In the genomic region with DNA sequence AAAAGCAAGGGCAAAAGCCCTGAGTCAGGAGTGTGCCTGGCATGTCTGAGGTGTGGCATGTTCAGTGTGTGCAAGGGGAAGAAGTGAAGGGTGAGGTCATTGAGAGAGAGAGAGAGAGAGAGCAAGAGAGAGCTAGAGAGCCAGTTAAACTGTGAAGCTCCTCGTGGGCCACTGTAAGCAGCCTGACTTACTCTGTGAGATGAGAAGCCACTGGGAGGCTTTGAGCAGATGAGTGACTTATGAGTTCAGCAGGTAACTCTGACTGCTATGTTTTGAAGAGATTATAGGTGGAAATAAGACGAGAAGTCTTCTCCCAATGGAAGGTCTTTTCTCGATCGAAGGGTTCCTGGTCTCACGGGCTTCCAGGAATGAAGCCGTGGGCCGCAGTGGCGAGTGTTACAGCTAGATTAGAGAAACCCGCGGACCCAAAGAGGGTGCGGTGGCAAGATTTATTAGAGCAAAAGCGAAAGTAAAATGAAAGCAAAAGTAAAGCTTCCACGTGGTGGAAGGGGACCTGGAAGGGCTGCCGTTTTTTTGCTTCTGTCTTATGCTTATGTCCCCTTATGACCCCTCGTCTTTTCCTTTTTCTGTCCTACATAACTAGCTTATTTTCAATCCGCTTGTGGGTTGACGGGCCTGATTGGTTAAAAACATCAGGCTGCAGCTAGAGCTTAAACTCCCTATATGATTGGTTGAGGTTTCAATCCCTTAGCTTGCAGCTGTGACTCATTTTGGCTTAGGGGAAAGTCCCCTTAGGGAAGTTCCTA, we compare ENCODE assay signal across 1 cellular context.
A peak's percentile ranks its signal among the peaks of the same experiment; 100 is the strongest.
TF ChIP-seq lines count a peak whose summit lies in the region.

No MANE protein-coding gene starts in this region.

TF ChIP-seq in K562, 482 proteins besides CTCF, POLR2A, EP300 and RAD21 (continued from another document):
- TF ChIP-seq REST (CRISPR knock-in tag; IDR thresholded peaks at IDR 0.05; ENCODE audit: low read depth), result no peak
- no peak for TF ChIP-seq BHLHE40 (IDR thresholded peaks at IDR 0.05; ENCODE audit: low read length)
- TF ChIP-seq, protein P1, sequence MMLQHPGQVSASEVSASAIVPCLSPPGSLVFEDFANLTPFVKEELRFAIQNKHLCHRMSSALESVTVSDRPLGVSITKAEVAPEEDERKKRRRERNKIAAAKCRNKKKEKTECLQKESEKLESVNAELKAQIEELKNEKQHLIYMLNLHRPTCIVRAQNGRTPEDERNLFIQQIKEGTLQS (IDR thresholded peaks at IDR 0.05), result peak; percentile 93
- TF ChIP-seq, protein P1 (CRISPR knock-in tag; conservative IDR thresholded peaks at IDR 0.05), result peak; percentile 84
- 0 out of 2 replicates have a peak, but pooled peaks have one; percentile 41 for TF ChIP-seq BRD4 (IDR thresholded peaks at IDR 0.05)
- 0 out of 2 replicates have a peak, but pooled peaks have one; percentile 28 for TF ChIP-seq ESRRA (IDR thresholded peaks at IDR 0.05; ENCODE audit: borderline replicate concordance, low read depth)
- TF ChIP-seq ELF2 (CRISPR knock-in tag; IDR thresholded peaks at IDR 0.05), result no peak; the same call in 1 of the 2 replicates
- peak; percentile 78 for TF ChIP-seq C11orf30 (IDR thresholded peaks at IDR 0.05; ENCODE audit: low read depth)
- 0 out of 2 replicates have a peak, but pooled peaks have one; percentile 48 for TF ChIP-seq ZNF41 (CRISPR knock-in tag; conservative IDR thresholded peaks at IDR 0.05)
- peak; percentile 73 for TF ChIP-seq ZFX (CRISPR knock-in tag; IDR thresholded peaks at IDR 0.05)
- TF ChIP-seq RFX5 (IDR thresholded peaks at IDR 0.05; ENCODE audit: low read depth, low read length), result no peak
- no peak for TF ChIP-seq STAT5B (CRISPR knock-in tag; IDR thresholded peaks at IDR 0.05)
- peak; percentile 69 for TF ChIP-seq STAT5A (IDR thresholded peaks at IDR 0.05; ENCODE audit: borderline replicate concordance, low read length)
- TF ChIP-seq TAF7 (tag; IDR thresholded peaks at IDR 0.05), result peak; percentile 34; the same call in 1 of the 2 replicates
- TF ChIP-seq HNRNPH1 (optimal IDR thresholded peaks at IDR 0.05; ENCODE audit: low read depth, low read length), result no peak
- TF ChIP-seq ZNF695 (CRISPR knock-in tag; IDR thresholded peaks at IDR 0.05), result no peak
- TF ChIP-seq NR4A1 (CRISPR knock-in tag; IDR thresholded peaks at IDR 0.05), result no peak
- no peak for TF ChIP-seq NR4A1 (tag; IDR thresholded peaks at IDR 0.05)
- TF ChIP-seq ZBTB43 (CRISPR knock-in tag; IDR thresholded peaks at IDR 0.05), result peak; percentile 26; the same call in 1 of the 2 replicates
- TF ChIP-seq, protein P2, sequence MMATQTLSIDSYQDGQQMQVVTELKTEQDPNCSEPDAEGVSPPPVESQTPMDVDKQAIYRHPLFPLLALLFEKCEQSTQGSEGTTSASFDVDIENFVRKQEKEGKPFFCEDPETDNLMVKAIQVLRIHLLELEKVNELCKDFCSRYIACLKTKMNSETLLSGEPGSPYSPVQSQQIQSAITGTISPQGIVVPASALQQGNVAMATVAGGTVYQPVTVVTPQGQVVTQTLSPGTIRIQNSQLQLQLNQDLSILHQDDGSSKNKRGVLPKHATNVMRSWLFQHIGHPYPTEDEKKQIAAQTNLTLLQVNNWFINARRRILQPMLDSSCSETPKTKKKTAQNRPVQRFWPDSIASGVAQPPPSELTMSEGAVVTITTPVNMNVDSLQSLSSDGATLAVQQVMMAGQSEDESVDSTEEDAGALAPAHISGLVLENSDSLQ (IDR thresholded peaks at IDR 0.05), result peak; percentile 87
- TF ChIP-seq RBFOX2 (IDR thresholded peaks at IDR 0.05; ENCODE audit: low read depth, low read length), result peak; percentile 54
- peak; percentile 32; the same call in 1 of the 2 replicates for TF ChIP-seq HCFC1 (IDR thresholded peaks at IDR 0.05; ENCODE audit: low read depth, low read length)
- TF ChIP-seq TOE1 (IDR thresholded peaks at IDR 0.05; ENCODE audit: borderline replicate concordance), result peak; percentile 68; the same call in 1 of the 2 replicates
- no peak for TF ChIP-seq TOE1 (CRISPR knock-in tag; IDR thresholded peaks at IDR 0.05; ENCODE audit: borderline replicate concordance, low read depth)
- peak in 1 of 2 experiments; percentile 65; a peak in 1 of 4 replicates for TF ChIP-seq TEAD1 (CRISPR knock-in tag; IDR thresholded peaks at IDR 0.05)
- TF ChIP-seq, protein P3, sequence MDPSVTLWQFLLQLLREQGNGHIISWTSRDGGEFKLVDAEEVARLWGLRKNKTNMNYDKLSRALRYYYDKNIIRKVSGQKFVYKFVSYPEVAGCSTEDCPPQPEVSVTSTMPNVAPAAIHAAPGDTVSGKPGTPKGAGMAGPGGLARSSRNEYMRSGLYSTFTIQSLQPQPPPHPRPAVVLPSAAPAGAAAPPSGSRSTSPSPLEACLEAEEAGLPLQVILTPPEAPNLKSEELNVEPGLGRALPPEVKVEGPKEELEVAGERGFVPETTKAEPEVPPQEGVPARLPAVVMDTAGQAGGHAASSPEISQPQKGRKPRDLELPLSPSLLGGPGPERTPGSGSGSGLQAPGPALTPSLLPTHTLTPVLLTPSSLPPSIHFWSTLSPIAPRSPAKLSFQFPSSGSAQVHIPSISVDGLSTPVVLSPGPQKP (CRISPR knock-in tag; IDR thresholded peaks at IDR 0.05), result no peak
- TF ChIP-seq COPS2 (conservative IDR thresholded peaks at IDR 0.05), result no peak
- TF ChIP-seq, protein P4, sequence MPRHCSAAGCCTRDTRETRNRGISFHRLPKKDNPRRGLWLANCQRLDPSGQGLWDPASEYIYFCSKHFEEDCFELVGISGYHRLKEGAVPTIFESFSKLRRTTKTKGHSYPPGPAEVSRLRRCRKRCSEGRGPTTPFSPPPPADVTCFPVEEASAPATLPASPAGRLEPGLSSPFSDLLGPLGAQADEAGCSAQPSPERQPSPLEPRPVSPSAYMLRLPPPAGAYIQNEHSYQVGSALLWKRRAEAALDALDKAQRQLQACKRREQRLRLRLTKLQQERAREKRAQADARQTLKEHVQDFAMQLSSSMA (CRISPR knock-in tag; IDR thresholded peaks at IDR 0.05), result no peak
- TF ChIP-seq POU5F1 (IDR thresholded peaks at IDR 0.05; ENCODE audit: borderline replicate concordance, low read depth, low read length, partially characterized antibody), result no peak
